12 cellular contexts compared by ENCODE assay signal in genomic region chrX:150032742-150033141, GRCh38.
A peak's percentile ranks its signal among the peaks of the same experiment; 100 is the strongest.
DNase-seq lines count a peak whose midpoint lies in the region; ATAC-seq, FAIRE-seq and TF ChIP-seq lines count a peak whose summit lies in the region.
"Had no signal": no experiment of that assay in that cellular context is flagged by ENCODE, and none has a peak within 500 bp of the region (broad histone marks: within the 10 kb centered on the region; RNA-seq: fewer than 3 reads in every experiment).

No MANE protein-coding gene starts in this region.

- peak in 2 of 4 donors; percentile 36 to 56 for ATAC-seq in pancreas
- ATAC-seq in GM18861 (IDR thresholded peaks at IDR 0.05; ENCODE audit: unreplicated experiment), result no peak

- DNase-seq in NCI-H82 (lab: John Stamatoyannopoulos, UW) (peak; percentile 57), NCI-H82 treated with DMSO at 0.1 percent for 48 hours (lab: John Stamatoyannopoulos, UW; ENCODE audit: unreplicated experiment) (no peak), MG63 (peak; percentile 57), dermis blood vessel endothelial cell (peak; percentile 52), pancreas (no peak), NCI-H524 treated with DMSO at 0.1 percent for 48 hours (lab: John Stamatoyannopoulos, UW) (no peak), NCI-H1436 (lab: John Stamatoyannopoulos, UW) (no peak)
- DNase-seq: activated T-cell treated with anti-CD3 and anti-CD28 coated beads for 4 hours, cerebellar nuclear complex, T1000 had no signal

- intact Hi-C loops in pancreas (cut with DNase I), result no loop called here

- H3K36me3 ChIP-seq in MG63 (no peaks in the 10 kb centered on the region), pancreas (no peaks in the 10 kb centered on the region)

- H3K4me1 ChIP-seq in pancreas, result no peaks in the 10 kb centered on the region

- no peak overlapping the region for H3K27ac ChIP-seq in pancreas

- peaks cover 3% of the 10 kb centered on the region; the same call in 1 of the 2 replicates for H3K9me3 ChIP-seq in MG63
- H3K9me3 ChIP-seq in pancreas, result no peaks in the 10 kb centered on the region

- peak; percentile 17 for FAIRE-seq in pancreas (lab: Jason Lieb, UNC)

- H3K27me3 ChIP-seq in MG63 (no peaks in the 10 kb centered on the region), pancreas (no peaks in the 10 kb centered on the region)

- H3K4me3 ChIP-seq in MG63 (no peak overlapping the region), pancreas (no peak overlapping the region)
- H3K4me3 ChIP-seq: smooth muscle cell had no signal

- TF ChIP-seq CTCF in pancreas (IDR thresholded peaks at IDR 0.05), result no peak

- 49% methylated on average over 3 of the region's 3 CpGs for WGBS in pancreas, 2 donors

Comparison
In these comparisons a context has a peak if more than half of its experiments do, and no peak if none do; other contexts are left out.
1. DNase-seq: peak in NCI-H82 (single experiment), MG63 (single experiment) and dermis blood vessel endothelial cell (single experiment); none in NCI-H82 treated with DMSO at 0.1 percent for 48 hours (single experiment), pancreas (0 of 6), NCI-H524 treated with DMSO at 0.1 percent for 48 hours (single experiment) and NCI-H1436 (single experiment).